ENCODE assay signal across 15 cellular contexts in the genomic region with DNA sequence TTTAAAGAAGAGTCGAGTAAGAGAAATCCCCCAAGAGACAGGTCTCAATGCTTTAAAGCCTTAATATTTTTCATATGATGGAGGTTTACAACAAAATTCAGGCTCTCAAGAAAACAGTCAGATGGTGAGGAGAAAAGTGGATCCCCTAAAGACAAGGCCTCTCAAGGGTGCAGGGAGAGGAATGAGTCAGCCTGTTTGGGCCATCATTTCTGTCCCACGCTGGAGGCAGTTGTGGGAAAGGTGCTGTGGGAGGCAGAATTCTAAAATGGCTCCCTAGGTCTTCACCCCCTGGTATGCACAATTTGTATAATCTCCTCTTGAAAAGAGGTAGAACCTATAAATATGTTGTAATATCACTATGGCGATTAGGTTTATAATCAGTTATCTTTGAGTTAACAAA. TPM values are rescaled to one million over a fixed set of nuclear protein-coding genes. Genes with fewer than 3 reads are reported as not detected.
DNase-seq lines count a peak whose midpoint lies in the region; ATAC-seq and TF ChIP-seq lines count a peak whose summit lies in the region.
"Had no signal": no experiment of that assay in that cellular context is flagged by ENCODE, and none has a peak within 500 bp of the region (broad histone marks: within the 10 kb centered on the region; RNA-seq: fewer than 3 reads in every experiment).

No MANE protein-coding gene starts in this region.

- H3K27me3 ChIP-seq in ascending aorta, result no peaks in the 10 kb centered on the region
- H3K27me3 ChIP-seq: tibial nerve had no signal

- H3K4me1 ChIP-seq in ascending aorta, result no peaks in the 10 kb centered on the region

- POLR2A ChIA-PET in activated CD8-positive, alpha-beta T cell treated with anti-CD3 and anti-CD28 coated beads for 36 hours (lab: Charles Lee), result no interaction called here
- POLR2A ChIA-PET in activated CD8-positive, alpha-beta T cell treated with anti-CD3 and anti-CD28 coated beads, Interleukin-2, amount 10 ng/mL, durations not matched to agents 7 days and 5 days (lab: Charles Lee), result no interaction called here

- peaks cover 8% of the 10 kb centered on the region for H3K36me3 Mint-ChIP-seq in activated CD8-positive, alpha-beta T cell treated with anti-CD3 and anti-CD28 coated beads for 36 hours (ENCODE audit: low read depth)
- H3K36me3 Mint-ChIP-seq in activated CD8-positive, alpha-beta T cell treated with anti-CD3 and anti-CD28 coated beads, Interleukin-2, amount 10 ng/mL, durations not matched to agents 7 days and 5 days (ENCODE audit: low read depth), result no peaks in the 10 kb centered on the region
- H3K36me3 Mint-ChIP-seq in memory B cell, result peaks cover 2% of the 10 kb centered on the region

- no peak overlapping the region for H3K4me3 ChIP-seq in ascending aorta
- H3K4me3 ChIP-seq: tibial nerve had no signal

- CTCF ChIA-PET in activated CD8-positive, alpha-beta T cell treated with anti-CD3 and anti-CD28 coated beads for 36 hours (lab: Charles Lee), result interaction anchor here (1.3 to 2.4 kb wide), 3 partner anchors 9 to 190 kb away, joined by 3 to 6 read pairs (median 5); no protein-coding TSS in a partner anchor
- CTCF ChIA-PET in activated CD8-positive, alpha-beta T cell treated with anti-CD3 and anti-CD28 coated beads, Interleukin-2, amount 10 ng/mL, durations not matched to agents 7 days and 5 days (lab: Charles Lee), result interaction anchor here (1.4 kb wide), 1 partner anchor 19 kb away, joined by 5 read pairs; no protein-coding TSS in a partner anchor

- no peak for TF ChIP-seq CTCF in activated CD8-positive, alpha-beta T cell treated with anti-CD3 and anti-CD28 coated beads for 36 hours (IDR thresholded peaks at IDR 0.05)
- no peak for TF ChIP-seq CTCF in GM20000 (IDR thresholded peaks at IDR 0.05; ENCODE audit: extremely low read depth, missing control alignments)
- TF ChIP-seq CTCF in ascending aorta (IDR thresholded peaks at IDR 0.05), result no peak

- peak overlapping the region; percentile 91 for H3K27ac Mint-ChIP-seq in activated CD8-positive, alpha-beta T cell treated with anti-CD3 and anti-CD28 coated beads for 36 hours
- no peak overlapping the region for H3K27ac Mint-ChIP-seq in activated CD8-positive, alpha-beta T cell treated with anti-CD3 and anti-CD28 coated beads, Interleukin-2, amount 10 ng/mL, durations not matched to agents 7 days and 5 days
- H3K27ac Mint-ChIP-seq in memory B cell, result peak overlapping the region; percentile 97

- H3K27ac ChIP-seq in ascending aorta, result no peak overlapping the region
- H3K27ac ChIP-seq: tibial nerve had no signal

- no peaks in the 10 kb centered on the region for H3K9me3 ChIP-seq in ascending aorta
- H3K9me3 ChIP-seq: tibial nerve had no signal

- H3K36me3 ChIP-seq in ascending aorta, result no peaks in the 10 kb centered on the region
- H3K36me3 ChIP-seq: tibial nerve had no signal

- H3K27me3 Mint-ChIP-seq in activated CD8-positive, alpha-beta T cell treated with anti-CD3 and anti-CD28 coated beads for 36 hours, result no peaks in the 10 kb centered on the region
- H3K27me3 Mint-ChIP-seq in activated CD8-positive, alpha-beta T cell treated with anti-CD3 and anti-CD28 coated beads, Interleukin-2, amount 10 ng/mL, durations not matched to agents 7 days and 5 days (ENCODE audit: low read depth), result no peaks in the 10 kb centered on the region
- H3K27me3 Mint-ChIP-seq in memory B cell, result no peaks in the 10 kb centered on the region

- no peak overlapping the region for H3K4me3 Mint-ChIP-seq in activated CD8-positive, alpha-beta T cell treated with anti-CD3 and anti-CD28 coated beads for 36 hours
- no peak overlapping the region for H3K4me3 Mint-ChIP-seq in activated CD8-positive, alpha-beta T cell treated with anti-CD3 and anti-CD28 coated beads, Interleukin-2, amount 10 ng/mL, durations not matched to agents 7 days and 5 days
- H3K4me3 Mint-ChIP-seq in memory B cell, result no peak overlapping the region

- peaks cover 41% of the 10 kb centered on the region for H3K4me1 Mint-ChIP-seq in activated CD8-positive, alpha-beta T cell treated with anti-CD3 and anti-CD28 coated beads for 36 hours (ENCODE audit: low read depth)
- peaks cover 42% of the 10 kb centered on the region for H3K4me1 Mint-ChIP-seq in activated CD8-positive, alpha-beta T cell treated with anti-CD3 and anti-CD28 coated beads, Interleukin-2, amount 10 ng/mL, durations not matched to agents 7 days and 5 days (ENCODE audit: low read depth)
- H3K4me1 Mint-ChIP-seq in memory B cell, result peaks cover 31% of the 10 kb centered on the region

- H3K9me3 Mint-ChIP-seq in activated CD8-positive, alpha-beta T cell treated with anti-CD3 and anti-CD28 coated beads for 36 hours, result no peaks in the 10 kb centered on the region
- H3K9me3 Mint-ChIP-seq in activated CD8-positive, alpha-beta T cell treated with anti-CD3 and anti-CD28 coated beads, Interleukin-2, amount 10 ng/mL, durations not matched to agents 7 days and 5 days (ENCODE audit: insufficient read depth), result no peaks in the 10 kb centered on the region
- peaks cover 4% of the 10 kb centered on the region for H3K9me3 Mint-ChIP-seq in memory B cell

- peak; percentile 54 for DNase-seq in activated CD8-positive, alpha-beta T cell treated with anti-CD3 and anti-CD28 coated beads for 36 hours
- no peak for DNase-seq in activated CD8-positive, alpha-beta T cell treated with anti-CD3 and anti-CD28 coated beads, Interleukin-2, amount 10 ng/mL, durations not matched to agents 7 days and 5 days
- DNase-seq in GM20000 (ENCODE audit: low spot score) (peak; percentile 46), M059J (ENCODE audit: low read depth) (peak; percentile 3), memory B cell (ENCODE audit: low spot score in 2 of 2) (no peak), NCI-H1092 treated with DMSO at 0.1 percent for 48 hours (lab: John Stamatoyannopoulos, UW) (no peak), head of caudate nucleus (no peak), ascending aorta (ENCODE audit: low spot score in 2 of 2) (no peak)
- DNase-seq: activated CD4-positive, CD25-positive, alpha-beta regulatory T cell; activated gamma-delta T cell; central memory CD4-positive, alpha-beta T cell; mesendoderm; MM.1S; occipital lobe had no signal

- intact Hi-C loops in activated CD8-positive, alpha-beta T cell treated with anti-CD3 and anti-CD28 coated beads for 36 hours (cut with micrococcal nuclease), result no loop called here
- intact Hi-C loops in head of caudate nucleus (cut with DNase I) (no loop called here), ascending aorta (cut with DNase I) (no loop called here)

- ATAC-seq in activated CD8-positive, alpha-beta T cell treated with anti-CD3 and anti-CD28 coated beads for 36 hours, result peak; percentile 10
- no peak for ATAC-seq in activated CD8-positive, alpha-beta T cell treated with anti-CD3 and anti-CD28 coated beads, Interleukin-2, amount 10 ng/mL, durations not matched to agents 7 days and 5 days
- ATAC-seq in memory B cell (ENCODE audit: low read depth), result no peak

RNA-seq across cellular contexts. Expression of a gene that starts 4.6 kb away (rescaled TPM):
- 10 to 100 TPM; 37.9 to 39.1 TPM for total RNA-seq in activated CD8-positive, alpha-beta T cell treated with anti-CD3 and anti-CD28 coated beads for 36 hours
- 10 to 100 TPM; 23.8 to 24.4 TPM for total RNA-seq in activated CD8-positive, alpha-beta T cell treated with anti-CD3 and anti-CD28 coated beads, Interleukin-2, amount 10 ng/mL, durations not matched to agents 7 days and 5 days
- 5.8 and 15.1 TPM in 2 replicates for total RNA-seq in M059J (2014; rRNA removed; shearing (Covaris generic))
- total RNA-seq in ascending aorta, result 11.3 TPM

RNA-seq across cellular contexts. Expression of a gene that starts 6.8 kb away (rescaled TPM):
- total RNA-seq in activated CD8-positive, alpha-beta T cell treated with anti-CD3 and anti-CD28 coated beads for 36 hours, result 10 to 100 TPM; 13.4 to 13.7 TPM
- total RNA-seq in activated CD8-positive, alpha-beta T cell treated with anti-CD3 and anti-CD28 coated beads, Interleukin-2, amount 10 ng/mL, durations not matched to agents 7 days and 5 days, result 10 to 100 TPM; 11.8 to 14.1 TPM
- 9.7 and 12.0 TPM in 2 replicates for total RNA-seq in M059J (2014; rRNA removed; shearing (Covaris generic))
- 8.7 TPM for total RNA-seq in ascending aorta

RNA-seq across cellular contexts. Expression of a gene that starts 58.8 kb away (rescaled TPM):
- 10 to 100 TPM; 15.5 to 17.7 TPM for total RNA-seq in activated CD8-positive, alpha-beta T cell treated with anti-CD3 and anti-CD28 coated beads for 36 hours
- 10 to 100 TPM; 10.9 to 13.0 TPM for total RNA-seq in activated CD8-positive, alpha-beta T cell treated with anti-CD3 and anti-CD28 coated beads, Interleukin-2, amount 10 ng/mL, durations not matched to agents 7 days and 5 days
- total RNA-seq in M059J (2014; rRNA removed; shearing (Covaris generic)), result 6.9 and 10.4 TPM in 2 replicates
- 7.0 TPM for total RNA-seq in ascending aorta

Comparison
In these comparisons a context has a peak if more than half of its experiments do, and no peak if none do; other contexts are left out.
1. DNase-seq: peak in activated CD8-positive, alpha-beta T cell treated with anti-CD3 and anti-CD28 coated beads for 36 hours (single experiment), GM20000 (single experiment) and M059J (single experiment); none in activated CD8-positive, alpha-beta T cell treated with anti-CD3 and anti-CD28 coated beads, Interleukin-2, amount 10 ng/mL, durations not matched to agents 7 days and 5 days (single experiment), memory B cell (0 of 2), NCI-H1092 treated with DMSO at 0.1 percent for 48 hours (single experiment), head of caudate nucleus (0 of 42) and ascending aorta (0 of 2).